21 cellular contexts compared by ENCODE assay signal in genomic region chr6:119109654-119110325, GRCh38. TPM values are rescaled to one million over a fixed set of nuclear protein-coding genes. Genes with fewer than 3 reads are reported as not detected.
DNase-seq lines count a peak whose midpoint lies in the region; ATAC-seq, FAIRE-seq and TF ChIP-seq lines count a peak whose summit lies in the region.
"Had no signal": no experiment of that assay in that cellular context is flagged by ENCODE, and none has a peak within 500 bp of the region (broad histone marks: within the 10 kb centered on the region; RNA-seq: fewer than 3 reads in every experiment).

No MANE protein-coding gene starts in this region.

- H3K56ac ChIP-seq in H1 (replicated peaks; ENCODE audit: insufficient read length, low read depth, low read length): no peak overlapping the region

- DNase-seq in HepG2 (ENCODE audit: low spot score) (no peak), right lobe of liver (no peak), OCI-LY7 (ENCODE audit: low spot score) (no peak), H1 (ENCODE audit: low read depth in 1 of 2, low spot score in 2 of 2) (no peak), NCI-H345 (lab: John Stamatoyannopoulos, UW) (no peak)
- DNase-seq in stimulated activated naive B cell treated with anti-CD40 and anti-IgM and Interleukin-4, amounts not matched to agents 10 μg/mL and 1 μg/mL and 100 μg/mL, for 72 hours: no peak
- DNase-seq in activated CD4-positive, alpha-beta T cell treated with anti-CD3 and anti-CD28 coated beads for 4 hours: no peak
- DNase-seq: ACHN; activated CD4-positive, alpha-beta T cell treated with anti-CD3 and anti-CD28 coated beads, Interleukin-2, amount 10 ng/mL, durations not matched to agents 7 days and 5 days; activated naive CD4-positive, alpha-beta T cell treated with anti-CD3 and anti-CD28 coated beads, Interleukin-2, amount 10 ng/mL, durations not matched to agents 7 days and 5 days; activated T-cell treated with anti-CD3 and anti-CD28 coated beads, Interleukin-2, amount 50 U/mL, for 48 hours; BE2C; mucosa of descending colon; NCI-H524 treated with DMSO at 0.1 percent for 48 hours; pancreas; upper lobe of left lung had no signal

- H4K5ac ChIP-seq in H1 (ENCODE audit: insufficient read length, low read depth, low read length): no peak overlapping the region

- no peak overlapping the region for H2BK15ac ChIP-seq in H1 (ENCODE audit: low read length)

- H3K23ac ChIP-seq in H1 (ENCODE audit: insufficient read length): no peak overlapping the region

- H2BK5ac ChIP-seq in H1 (ENCODE audit: low read depth, low read length): no peak overlapping the region

- H3K4me3 ChIP-seq in HepG2 (replicated peaks in 1 of 3; ENCODE audit: insufficient read depth in 1 of 3, low read depth in 2 of 3, low read length in 3 of 3): peak overlapping the region in 2 of 3 experiments; percentile 12 to 41; a peak in 3 of 6 replicates
- no peak overlapping the region for H3K4me3 ChIP-seq in right lobe of liver
- no peak overlapping the region for H3K4me3 ChIP-seq in OCI-LY7 (ENCODE audit: low read depth, low read length, poor library complexity, severe bottlenecking)
- H3K4me3 ChIP-seq in H1 (ENCODE audit: extremely low read depth in 1 of 4, insufficient read depth in 2 of 4, low read depth in 3 of 4, low read length in 4 of 4): no peak overlapping the region
- H3K4me3 ChIP-seq: mucosa of descending colon, pancreas, upper lobe of left lung had no signal

- H2AFZ ChIP-seq in HepG2 (ENCODE audit: low read length): peak overlapping the region; percentile 59
- H2AFZ ChIP-seq in OCI-LY7 (ENCODE audit: low read length): peak overlapping the region; percentile 40; the same call in 1 of the 2 replicates
- peak overlapping the region; percentile 43; the same call in 1 of the 2 replicates for H2AFZ ChIP-seq in H1 (ENCODE audit: low read length)

- BruUV-seq in HepG2 (replicated peaks; lab: Mats Ljungman, UMichigan) (no TSS peak), OCI-LY7 (replicated peaks; lab: Mats Ljungman, UMichigan) (no TSS peak)

- TF ChIP-seq CTCF in HepG2 (CRISPR knock-in tag; IDR thresholded peaks at IDR 0.05) (no peak), right lobe of liver (IDR thresholded peaks at IDR 0.05) (no peak), OCI-LY7 (conservative IDR thresholded peaks at IDR 0.05; ENCODE audit: low read length) (no peak), H1 (IDR thresholded peaks at IDR 0.05; ENCODE audit: control extremely low read depth in 1 of 3, insufficient read depth in 1 of 3, low read depth in 1 of 3, low read length in 3 of 3) (no peak)

- no peaks in the 10 kb centered on the region for H3K79me2 ChIP-seq in HepG2 (ENCODE audit: insufficient read depth, low read length)
- no peaks in the 10 kb centered on the region for H3K79me2 ChIP-seq in OCI-LY7 (ENCODE audit: insufficient read depth, low read depth, low read length)
- H3K79me2 ChIP-seq in H1 (ENCODE audit: control insufficient read depth in 1 of 2, insufficient read depth in 2 of 2, low read length in 2 of 2): no peaks in the 10 kb centered on the region

- H2BK12ac ChIP-seq in H1 (ENCODE audit: low read depth, low read length): no peak overlapping the region

- peaks cover 17% of the 10 kb centered on the region for H3K4me1 ChIP-seq in HepG2 (ENCODE audit: insufficient read depth, low read length)
- no peaks in the 10 kb centered on the region for H3K4me1 ChIP-seq in right lobe of liver
- no peaks in the 10 kb centered on the region for H3K4me1 ChIP-seq in OCI-LY7 (ENCODE audit: insufficient read depth, low read length, poor library complexity, severe bottlenecking)
- H3K4me1 ChIP-seq in H1 (replicated peaks in 1 of 4; ENCODE audit: control insufficient read depth in 3 of 4, insufficient read depth in 4 of 4, low read length in 3 of 4): peaks cover 0 to 2% (median 0%) of the 10 kb centered on the region in 4 experiments; a peak in 3 of 7 replicates
- H3K4me1 ChIP-seq: BE2C, breast epithelium, pancreas had no signal

- no peak overlapping the region for H2BK120ac ChIP-seq in H1 (replicated peaks; ENCODE audit: low read depth, low read length)

- H3K4me1 Mint-ChIP-seq in stimulated activated naive B cell treated with anti-CD40 and anti-IgM and Interleukin-4, amounts not matched to agents 10 μg/mL and 1 μg/mL and 100 μg/mL, for 72 hours: peaks cover 4 to 6% of the 10 kb centered on the region in 2 donors
- H3K4me1 Mint-ChIP-seq: nephron had no signal

- intact Hi-C loops in HepG2 (cut with micrococcal nuclease; ENCODE audit: unreplicated experiment) (loop anchor here (1.0 to 10.0 kb wide), 6 partner anchors 141 to 545 kb away; partner anchors contain the start of gene ASF1A), right lobe of liver (cut with DNase I) (loop anchor here (5.0 kb wide), 2 partner anchors 137 to 142 kb away; no protein-coding TSS in a partner anchor), OCI-LY7 (cut with micrococcal nuclease; ENCODE audit: unreplicated experiment) (loop anchor here (2.0 to 5.0 kb wide), 4 partner anchors 141 to 542 kb away; partner anchors contain the start of gene ASF1A)

- TF ChIP-seq EP300 in HepG2 (IDR thresholded peaks at IDR 0.05; ENCODE audit: low read depth in 2 of 2, low read length in 2 of 2): no peak
- TF ChIP-seq EP300 in HepG2 (CRISPR knock-in tag; IDR thresholded peaks at IDR 0.05; ENCODE audit: borderline replicate concordance): no peak
- TF ChIP-seq EP300 in H1 (IDR thresholded peaks at IDR 0.05; ENCODE audit: borderline replicate concordance in 1 of 2, low read depth in 2 of 2, low read length in 2 of 2): no peak

- H3K23me2 ChIP-seq in H1 (ENCODE audit: low read depth, low read length): no peaks in the 10 kb centered on the region

- no peak overlapping the region for H3K18ac ChIP-seq in H1 (ENCODE audit: extremely low read depth, low read length)

- POLR2A ChIA-PET in HepG2 (lab: Yijun Ruan, JAX): interaction anchor here (1.8 kb wide), 1 partner anchor 215 kb away, joined by 4 read pairs; no protein-coding TSS in a partner anchor
- POLR2A ChIA-PET in OCI-LY7 (lab: Charles Lee): interaction anchor here (1.1 to 1.2 kb wide), 2 partner anchors 10 to 16 kb away, joined by 4 read pairs; no protein-coding TSS in a partner anchor
- POLR2A ChIA-PET in H1 (lab: Charles Lee; ENCODE audit: partially characterized antibody): interaction anchor here (0.7 to 1.1 kb wide), 2 partner anchors 141 to 201 kb away, joined by 3 to 5 read pairs; no protein-coding TSS in a partner anchor

- H3K14ac ChIP-seq in H1 (ENCODE audit: insufficient read length): no peak overlapping the region

- H3K36me3 ChIP-seq in HepG2 (replicated peaks in 1 of 2; ENCODE audit: control insufficient read depth in 1 of 2, insufficient read depth in 2 of 2, low read length in 2 of 2) (no peaks in the 10 kb centered on the region), right lobe of liver (no peaks in the 10 kb centered on the region), OCI-LY7 (ENCODE audit: insufficient read depth, low read length) (no peaks in the 10 kb centered on the region), H1 (ENCODE audit: control insufficient read depth in 2 of 4, insufficient read depth in 4 of 4, low read length in 3 of 4) (no peaks in the 10 kb centered on the region)
- H3K36me3 ChIP-seq: BE2C, breast epithelium, pancreas, upper lobe of left lung had no signal

- H3K27ac Mint-ChIP-seq in stimulated activated naive B cell treated with anti-CD40 and anti-IgM and Interleukin-4, amounts not matched to agents 10 μg/mL and 1 μg/mL and 100 μg/mL, for 72 hours: no peak overlapping the region
- H3K27ac Mint-ChIP-seq: activated CD4-positive, alpha-beta T cell treated with anti-CD3 and anti-CD28 coated beads, Interleukin-2, amount 10 ng/mL, durations not matched to agents 7 days and 5 days; activated naive CD4-positive, alpha-beta T cell treated with anti-CD3 and anti-CD28 coated beads, Interleukin-2, amount 10 ng/mL, durations not matched to agents 7 days and 5 days; nephron; stimulated activated effector memory CD8-positive, alpha-beta T cell treated with anti-CD3 and anti-CD28 coated beads, Interleukin-12 subunit alpha, Interleukin-12 subunit beta, amount 100 ng/mL, for 72 hours had no signal

- H4K20me1 ChIP-seq in HepG2 (ENCODE audit: insufficient read depth, low read length) (no peaks in the 10 kb centered on the region), OCI-LY7 (ENCODE audit: insufficient read depth, low read length) (no peaks in the 10 kb centered on the region), H1 (replicated peaks in 1 of 2; ENCODE audit: control insufficient read depth in 1 of 2, insufficient read depth in 2 of 2, low read length in 2 of 2) (no peaks in the 10 kb centered on the region)

- in situ Hi-C loops in HepG2 (cut with HindIII; ENCODE audit: extremely low pct_ligation_motif_present, low pct_unique_long_range_greater_than_20kb): loop anchor here (5.0 kb wide), 1 partner anchor 137 kb away; no protein-coding TSS in a partner anchor

- WGBS in HepG2 (ENCODE audit: low lambda C conversion rate): 47% methylated on average over 8 of the region's 8 CpGs
- 66% methylated on average over 8 of the region's 8 CpGs for WGBS in right lobe of liver (ENCODE audit: insufficient coverage, low coverage, low lambda C conversion rate, missing lambda C conversion rate)
- 93% methylated on average over 8 of the region's 8 CpGs; no CpG with 5 or more reads in 1 of the 2 experiments for WGBS in H1 (ENCODE audit: extremely low coverage in 1 of 2, insufficient coverage in 1 of 2, insufficient read length in 1 of 2, insufficient replicate concordance in 2 of 2, low coverage in 1 of 2, low lambda C conversion rate in 2 of 2, missing lambda C conversion rate in 1 of 2), 2 experiments

- H3K9ac ChIP-seq in HepG2 (ENCODE audit: insufficient read depth, low read depth, low read length) (peak overlapping the region; percentile 7; the same call in 1 of the 2 replicates), H1 (replicated peaks in 1 of 4; ENCODE audit: extremely low read depth in 1 of 4, low read depth in 3 of 4, low read length in 3 of 4) (no peak overlapping the region; a peak in 1 of 7 replicates)

- peaks cover 5% of the 10 kb centered on the region; the same call in 1 of the 2 replicates for H3K9me3 ChIP-seq in HepG2 (ENCODE audit: low read length)
- no peaks in the 10 kb centered on the region for H3K9me3 ChIP-seq in right lobe of liver
- no peaks in the 10 kb centered on the region for H3K9me3 ChIP-seq in OCI-LY7 (ENCODE audit: low read length)
- H3K9me3 ChIP-seq in H1 (ENCODE audit: insufficient read depth in 2 of 2, low read depth in 1 of 2, low read length in 1 of 2): peaks cover 0 to 4% of the 10 kb centered on the region in 2 experiments; a peak in 2 of 4 replicates
- H3K9me3 ChIP-seq: BE2C, breast epithelium, mucosa of descending colon, pancreas, upper lobe of left lung had no signal

- H3K27me3 ChIP-seq in HepG2 (ENCODE audit: control insufficient read depth in 1 of 2, insufficient read depth in 2 of 2, low read length in 2 of 2) (no peaks in the 10 kb centered on the region), right lobe of liver (no peaks in the 10 kb centered on the region), H1 (replicated peaks in 1 of 4; ENCODE audit: control insufficient read depth in 3 of 4, extremely low read depth in 1 of 4, insufficient read depth in 3 of 4, low read length in 3 of 4) (peaks cover 0 to 1% (median 0%) of the 10 kb centered on the region in 4 experiments; a peak in 1 of 7 replicates)
- H3K27me3 ChIP-seq: BE2C, breast epithelium, pancreas, upper lobe of left lung had no signal

- no peak overlapping the region for H2BK20ac ChIP-seq in H1 (ENCODE audit: low read length)

- H3K4me2 ChIP-seq in HepG2 (ENCODE audit: low read depth, low read length): peak overlapping the region; percentile 62
- no peak overlapping the region for H3K4me2 ChIP-seq in OCI-LY7 (ENCODE audit: low read length)
- H3K4me2 ChIP-seq in H1 (ENCODE audit: insufficient read depth in 1 of 2, low read depth in 2 of 2, low read length in 2 of 2): no peak overlapping the region

- H2AK5ac ChIP-seq in H1 (ENCODE audit: low read depth, low read length): no peak overlapping the region

- H3K79me1 ChIP-seq in H1 (ENCODE audit: low read depth, low read length): no peaks in the 10 kb centered on the region

- no peaks in the 10 kb centered on the region for H3K9me3 Mint-ChIP-seq in stimulated activated naive B cell treated with anti-CD40 and anti-IgM and Interleukin-4, amounts not matched to agents 10 μg/mL and 1 μg/mL and 100 μg/mL, for 72 hours
- H3K9me3 Mint-ChIP-seq: activated CD4-positive, alpha-beta T cell treated with anti-CD3 and anti-CD28 coated beads, Interleukin-2, amount 10 ng/mL, durations not matched to agents 7 days and 5 days; activated naive CD4-positive, alpha-beta T cell treated with anti-CD3 and anti-CD28 coated beads, Interleukin-2, amount 10 ng/mL, durations not matched to agents 7 days and 5 days; nephron; stimulated activated effector memory CD8-positive, alpha-beta T cell treated with anti-CD3 and anti-CD28 coated beads, Interleukin-12 subunit alpha, Interleukin-12 subunit beta, amount 100 ng/mL, for 72 hours had no signal

- no peak overlapping the region for H4K91ac ChIP-seq in H1 (replicated peaks; ENCODE audit: insufficient read length, low read length)

- no peaks in the 10 kb centered on the region for H3K9me2 ChIP-seq in OCI-LY7 (ENCODE audit: insufficient read depth, low read length)

- H3K27ac ChIP-seq in HepG2 (ENCODE audit: extremely low read length, insufficient read depth, low read length): no peak overlapping the region
- no peak overlapping the region for H3K27ac ChIP-seq in right lobe of liver
- H3K27ac ChIP-seq in OCI-LY7 (ENCODE audit: low read depth, low read length, poor library complexity, severe bottlenecking): no peak overlapping the region
- H3K27ac ChIP-seq in H1 (ENCODE audit: low read depth, low read length): no peak overlapping the region
- H3K27ac ChIP-seq: breast epithelium, epithelial cell of prostate, pancreas, upper lobe of left lung had no signal

- FAIRE-seq in HepG2 (lab: Jason Lieb, UNC) (no peak), H1 (lab: Jason Lieb, UNC) (no peak)
- FAIRE-seq: pancreas had no signal

- no peak overlapping the region for H3K4ac ChIP-seq in H1 (replicated peaks; ENCODE audit: insufficient read length, low read depth, low read length)

- TF ChIP-seq RAD21 in HepG2 (CRISPR knock-in tag; IDR thresholded peaks at IDR 0.05) (no peak), H1 (IDR thresholded peaks at IDR 0.05 in 1 of 2, conservative IDR thresholded peaks at IDR 0.05 in 1 of 2; ENCODE audit: low read depth in 2 of 2, low read length in 2 of 2) (no peak)

- peak; percentile 27 for ATAC-seq in HepG2
- ATAC-seq in right lobe of liver: no peak
- no peak for ATAC-seq in HG03175 (IDR thresholded peaks at IDR 0.05; ENCODE audit: unreplicated experiment)
- no peak for ATAC-seq in stimulated activated naive B cell treated with anti-CD40 and anti-IgM and Interleukin-4, amounts not matched to agents 10 μg/mL and 1 μg/mL and 100 μg/mL, for 72 hours (replicated peaks)
- ATAC-seq: mucosa of descending colon had no signal

- H3K4me3 Mint-ChIP-seq in stimulated activated naive B cell treated with anti-CD40 and anti-IgM and Interleukin-4, amounts not matched to agents 10 μg/mL and 1 μg/mL and 100 μg/mL, for 72 hours: no peak overlapping the region
- H3K4me3 Mint-ChIP-seq: activated CD4-positive, alpha-beta T cell treated with anti-CD3 and anti-CD28 coated beads, Interleukin-2, amount 10 ng/mL, durations not matched to agents 7 days and 5 days; activated naive CD4-positive, alpha-beta T cell treated with anti-CD3 and anti-CD28 coated beads, Interleukin-2, amount 10 ng/mL, durations not matched to agents 7 days and 5 days; nephron; stimulated activated effector memory CD8-positive, alpha-beta T cell treated with anti-CD3 and anti-CD28 coated beads, Interleukin-12 subunit alpha, Interleukin-12 subunit beta, amount 100 ng/mL, for 72 hours had no signal

- peaks cover 5 to 9% of the 10 kb centered on the region in 2 donors for H3K27me3 Mint-ChIP-seq in stimulated activated naive B cell treated with anti-CD40 and anti-IgM and Interleukin-4, amounts not matched to agents 10 μg/mL and 1 μg/mL and 100 μg/mL, for 72 hours
- H3K27me3 Mint-ChIP-seq: activated CD4-positive, alpha-beta T cell treated with anti-CD3 and anti-CD28 coated beads, Interleukin-2, amount 10 ng/mL, durations not matched to agents 7 days and 5 days; activated naive CD4-positive, alpha-beta T cell treated with anti-CD3 and anti-CD28 coated beads, Interleukin-2, amount 10 ng/mL, durations not matched to agents 7 days and 5 days had no signal

- CTCF ChIA-PET in HepG2 (lab: Yijun Ruan, JAX; ENCODE audit: low intra/inter-chr PET ratio, low total read pairs) (interaction anchor here (1.0 to 2.3 kb wide), 4 partner anchors 141 to 309 kb away, joined by 3 to 21 read pairs (median 10); no protein-coding TSS in a partner anchor), OCI-LY7 (lab: Charles Lee; ENCODE audit: unreplicated experiment) (interaction anchor here (1.1 kb wide), 1 partner anchor 10 kb away, joined by 4 read pairs; no protein-coding TSS in a partner anchor), H1 (lab: Charles Lee; ENCODE audit: partially characterized antibody) (interaction anchor here (0.8 to 10.9 kb wide), 36 partner anchors 8 to 544 kb away, joined by 3 to 146 read pairs (median 5); partner anchors contain the start of gene FAM184A)

- TF ChIP-seq POLR2A in HepG2 (IDR thresholded peaks at IDR 0.05; ENCODE audit: insufficient read depth in 1 of 2, low read depth in 2 of 2, low read length in 2 of 2) (no peak), right lobe of liver (IDR thresholded peaks at IDR 0.05) (no peak), H1 (IDR thresholded peaks at IDR 0.05; ENCODE audit: control extremely low read depth in 1 of 2, low read depth in 2 of 2, low read length in 2 of 2) (no peak)

- H4K8ac ChIP-seq in H1 (ENCODE audit: extremely low read depth, insufficient read depth, low read length): no peak overlapping the region

- no peaks in the 10 kb centered on the region for H3K36me3 Mint-ChIP-seq in stimulated activated naive B cell treated with anti-CD40 and anti-IgM and Interleukin-4, amounts not matched to agents 10 μg/mL and 1 μg/mL and 100 μg/mL, for 72 hours
- H3K36me3 Mint-ChIP-seq: activated naive CD4-positive, alpha-beta T cell treated with anti-CD3 and anti-CD28 coated beads, Interleukin-2, amount 10 ng/mL, durations not matched to agents 7 days and 5 days; stimulated activated effector memory CD8-positive, alpha-beta T cell treated with anti-CD3 and anti-CD28 coated beads, Interleukin-12 subunit alpha, Interleukin-12 subunit beta, amount 100 ng/mL, for 72 hours had no signal

RNA-seq across cellular contexts. Expression of gene FAM184A, which starts 31.3 kb away (rescaled TPM):
- total RNA-seq in HepG2 (2016; rRNA removed; fragmentation: Illumina TruSeq; extraction: Trizol): 16.0 and 18.0 TPM in 2 replicates
- total RNA-seq in HepG2 (2016; cell fraction: cytosol; rRNA removed; fragmentation: Illumina TruSeq; extraction: Trizol; ENCODE audit: low read depth): 4.4 and 5.4 TPM in 2 replicates
- 16.1 and 16.7 TPM in 2 replicates for total RNA-seq in HepG2 (2016; cell fraction: insoluble cytoplasmic fraction; rRNA removed; fragmentation: Illumina TruSeq; extraction: Trizol)
- total RNA-seq in HepG2 (2016; cell fraction: membrane; rRNA removed; fragmentation: Illumina TruSeq; extraction: Trizol): 7.8 and 11.8 TPM in 2 replicates
- total RNA-seq in HepG2 (2016; cell fraction: nucleus; rRNA removed; fragmentation: Illumina TruSeq; extraction: Trizol): 29.6 and 31.1 TPM in 2 replicates
- 6.5 and 7.0 TPM in 2 replicates for polyA plus RNA-seq in HepG2 (2011; rRNA removed)
- polyA plus RNA-seq in HepG2 (2011; cell fraction: cytosol; rRNA removed): 2.1 and 3.1 TPM in 2 replicates
- polyA plus RNA-seq in HepG2 (2011; cell fraction: nucleus; rRNA removed): 4.9 and 7.2 TPM in 2 replicates
- polyA plus RNA-seq in HepG2 (2012): 6.3 and 6.4 TPM in 2 replicates
- polyA plus RNA-seq in HepG2 (2016; cell fraction: cytosol; fragmentation: Illumina TruSeq; extraction: Trizol; ENCODE audit: low read depth): 2.1 and 2.3 TPM in 2 replicates
- 14.2 and 15.0 TPM in 2 replicates for polyA plus RNA-seq in HepG2 (2016; cell fraction: insoluble cytoplasmic fraction; fragmentation: Illumina TruSeq; extraction: Trizol; ENCODE audit: low read depth)
- 4.0 and 5.0 TPM in 2 replicates for polyA plus RNA-seq in HepG2 (2016; cell fraction: membrane; fragmentation: Illumina TruSeq; extraction: Trizol; ENCODE audit: low read depth)
- polyA plus RNA-seq in HepG2 (2016; cell fraction: nucleus; fragmentation: Illumina TruSeq; extraction: Trizol; ENCODE audit: insufficient read depth, low read depth): 23.3 and 27.1 TPM in 2 replicates
- 1.5 TPM in 1 of 2 replicates, not detected in the other for polyA minus RNA-seq in HepG2 (2011; rRNA and poly(A)+ RNA removed; ENCODE audit: low replicate concordance)
- polyA minus RNA-seq in HepG2 (2011; cell fraction: cytosol; rRNA and poly(A)+ RNA removed): 2.9 and 3.9 TPM in 2 replicates
- polyA minus RNA-seq in HepG2 (2011; cell fraction: nucleus; rRNA and poly(A)+ RNA removed): 17.5 and 24.4 TPM in 2 replicates
- total RNA-seq in right lobe of liver: 1 to 10 TPM; 2.5 to 5.0 (median 3.2) TPM
- not detected in 2 replicates for total RNA-seq in OCI-LY7 (2014; rRNA removed; shearing (Covaris generic))
- total RNA-seq in OCI-LY7 (2022): not detected in 2 replicates
- total RNA-seq in H1 (2021; fragmentation: NEBNext Ultra II Directional; extraction: Animal tissue kit (Norgen Biotek cat#: 25700)): 11.3 and 12.1 TPM in 2 replicates
- polyA plus RNA-seq in H1 (2011; rRNA removed): 3.0 and 6.3 TPM in 2 replicates
- polyA plus RNA-seq in H1 (2011; cell fraction: cytosol; rRNA removed): 6.2 TPM
- polyA plus RNA-seq in H1 (2011; cell fraction: nucleus; rRNA removed): 7.4 TPM
- 6.9 to 10.6 TPM (median 6.9 TPM) in 4 replicates for polyA plus RNA-seq in H1 (2012, experiment 1 of 2)
- polyA plus RNA-seq in H1 (2012, experiment 2 of 2): 0.92 TPM
- 10.6 TPM for polyA plus RNA-seq in H1 (2013, experiment 1 of 2)
- polyA plus RNA-seq in H1 (2013, experiment 2 of 2): 9.0 TPM
- polyA minus RNA-seq in H1 (2011; rRNA and poly(A)+ RNA removed): 4.4 and 5.8 TPM in 2 replicates
- 4.5 TPM for polyA minus RNA-seq in H1 (2011; cell fraction: cytosol; rRNA and poly(A)+ RNA removed)
- polyA minus RNA-seq in H1 (2011; cell fraction: nucleus; rRNA and poly(A)+ RNA removed): 14.3 TPM

Comparison
In these comparisons a context has a peak if more than half of its experiments do, and no peak if none do; other contexts are left out.
1. H3K4me3 ChIP-seq: peak in HepG2 (2 of 3); none in right lobe of liver (0 of 3), OCI-LY7 (single experiment) and H1 (0 of 4).
2. Of the 41 proteins assayed by ChIP-seq in both HepG2 and H1: peak only in HepG2: none; only in H1: none; in both: CEBPB; in neither: 40.
3. Peak in every context shown above with its lines, with median percentiles within 50 percentile points of each other: H2AFZ ChIP-seq.